ENCODE assay signal across 11 cellular contexts in the genomic region with DNA sequence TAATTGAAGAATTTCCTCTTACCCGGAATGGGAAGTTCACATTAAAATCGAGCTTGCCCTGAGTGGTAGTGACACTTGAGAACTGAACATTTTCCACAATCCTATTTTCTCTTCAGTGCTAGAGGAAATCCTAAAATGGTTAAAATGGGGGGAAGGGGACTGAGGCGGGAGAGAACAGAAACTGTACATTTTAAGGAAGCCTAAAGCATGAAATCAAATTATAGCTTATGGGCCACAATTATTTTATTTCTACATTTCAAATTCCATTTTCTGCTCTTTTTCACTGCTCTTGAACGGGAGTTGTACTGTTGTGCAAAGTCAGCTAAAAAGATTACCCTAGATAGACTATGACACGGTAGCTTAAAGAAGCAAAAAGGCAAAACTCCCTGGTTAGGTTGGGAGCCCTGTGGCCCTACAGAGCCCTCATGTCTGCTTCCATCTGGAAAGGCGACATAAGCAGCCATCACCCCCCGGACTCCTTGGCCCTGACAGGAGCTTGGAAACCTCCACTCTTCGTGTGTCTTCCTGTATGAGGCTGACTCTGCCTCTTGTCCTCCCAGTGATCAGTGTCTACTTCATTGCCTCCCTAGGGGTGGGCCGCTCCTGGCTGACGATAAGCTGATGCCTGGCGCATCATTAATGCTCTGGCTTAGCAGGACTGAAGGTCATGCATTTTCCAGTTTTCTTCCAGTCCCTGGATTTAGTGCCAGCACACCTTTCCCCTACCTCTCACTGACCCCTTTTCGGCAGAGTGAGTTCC.
"Had no signal": no experiment of that assay in that cellular context is flagged by ENCODE, and none has a peak within 500 bp of the region (broad histone marks: within the 10 kb centered on the region; RNA-seq: fewer than 3 reads in every experiment).

No MANE protein-coding gene starts in this region.

- H3K36me3 ChIP-seq: sigmoid colon, suprapubic skin had no signal

- H3K4me3 ChIP-seq: body of pancreas, sigmoid colon, suprapubic skin had no signal

- H3K4me1 ChIP-seq: body of pancreas had no signal

- H3K27me3 ChIP-seq: body of pancreas, sigmoid colon, suprapubic skin had no signal

- DNase-seq: activated T-cell treated with anti-CD3 and anti-CD28 coated beads, Interleukin-2, amount 50 U/mL, for 1 hour; amniotic stem cell; body of pancreas; left colon; nephron progenitor cell; sigmoid colon; stimulated activated CD4-positive, alpha-beta T cell treated with anti-CD3 and anti-CD28 coated beads, Interleukin-12 subunit alpha, Interleukin-12 subunit beta, amount 100 ng/mL, for 4 hours; stimulated activated naive CD4-positive, alpha-beta T cell treated with Interleukin-2 at 50 U/mL for 16 hours; T-helper 17 cell had no signal

- ATAC-seq: body of pancreas, esophagus mucosa, left colon, T-helper 17 cell had no signal

- H3K9me3 ChIP-seq: body of pancreas, sigmoid colon, suprapubic skin had no signal

- H3K27ac ChIP-seq: body of pancreas, sigmoid colon, suprapubic skin had no signal
